13 cellular contexts compared by ENCODE assay signal in genomic region chr4:107283587-107284559, GRCh38.
A peak's percentile ranks its signal among the peaks of the same experiment; 100 is the strongest.
DNase-seq lines count a peak whose midpoint lies in the region; ATAC-seq and TF ChIP-seq lines count a peak whose summit lies in the region.
"Had no signal": no experiment of that assay in that cellular context is flagged by ENCODE, and none has a peak within 500 bp of the region (broad histone marks: within the 10 kb centered on the region; RNA-seq: fewer than 3 reads in every experiment).

No MANE protein-coding gene starts in this region.

- no peaks in the 10 kb centered on the region for H3K27me3 Mint-ChIP-seq in natural killer cell treated with Interleukin-12 subunit alpha and Interleukin-12 subunit beta and Interleukin-15 and Interleukin-18, amount 100 ng/mL, for 72 hours
- H3K27me3 Mint-ChIP-seq: central memory CD8-positive, alpha-beta T cell had no signal

- H2BK15ac ChIP-seq in neuronal stem cell (ENCODE audit: low read length) = no peak overlapping the region

- H3K27ac Mint-ChIP-seq in natural killer cell treated with Interleukin-12 subunit alpha and Interleukin-12 subunit beta and Interleukin-15 and Interleukin-18, amount 100 ng/mL, for 72 hours = no peak overlapping the region

- H2AFZ ChIP-seq in neuronal stem cell (ENCODE audit: low read length) = peak overlapping the region; percentile 72
- H2AFZ ChIP-seq: parathyroid adenoma had no signal

- no peak overlapping the region for H3K27ac ChIP-seq in neuronal stem cell (replicated peaks; ENCODE audit: low read length)
- H3K27ac ChIP-seq: parathyroid adenoma had no signal

- H3K4me3 ChIP-seq in epithelial cell of proximal tubule (ENCODE audit: low read depth, low read length) = peak overlapping the region; percentile 17
- H3K4me3 ChIP-seq in neuronal stem cell (ENCODE audit: low read length in 2 of 2) = no peak overlapping the region

- no peaks in the 10 kb centered on the region for H3K79me1 ChIP-seq in neuronal stem cell (ENCODE audit: low read depth, low read length)

- no peaks in the 10 kb centered on the region for H3K36me3 ChIP-seq in neuronal stem cell (replicated peaks in 1 of 2; ENCODE audit: control insufficient read depth in 2 of 2, insufficient read depth in 2 of 2, low read length in 2 of 2)

- no peaks in the 10 kb centered on the region for H3K4me1 Mint-ChIP-seq in natural killer cell treated with Interleukin-12 subunit alpha and Interleukin-12 subunit beta and Interleukin-15 and Interleukin-18, amount 100 ng/mL, for 72 hours (ENCODE audit: low read depth in 2 of 2)
- H3K4me1 Mint-ChIP-seq: central memory CD8-positive, alpha-beta T cell had no signal

- H2BK5ac ChIP-seq in neuronal stem cell (ENCODE audit: low read length) = no peak overlapping the region

- no peak overlapping the region for H2BK120ac ChIP-seq in neuronal stem cell (ENCODE audit: low read depth, low read length)

- no peak overlapping the region for H3K4me2 ChIP-seq in neuronal stem cell (ENCODE audit: insufficient read depth, low read length, poor library complexity, severe bottlenecking)

- H3K4me1 ChIP-seq in neuronal stem cell (ENCODE audit: control insufficient read depth in 2 of 2, insufficient read depth in 1 of 2, low read depth in 1 of 2, low read length in 2 of 2) = peaks cover 0 to 9% of the 10 kb centered on the region in 2 donors
- H3K4me1 ChIP-seq: parathyroid adenoma had no signal

- H2BK12ac ChIP-seq in neuronal stem cell (ENCODE audit: low read length) = no peak overlapping the region

- WGBS in neuronal stem cell (ENCODE audit: extremely low coverage in 2 of 2, insufficient read length in 2 of 2, insufficient replicate concordance in 1 of 2), 2 donors = no CpG with 5 or more reads among the region's 4 CpGs

- H3K9ac ChIP-seq in neuronal stem cell (ENCODE audit: low read depth, low read length, poor library complexity) = no peak overlapping the region
- H3K9ac ChIP-seq: parathyroid adenoma had no signal

- H3K9me3 Mint-ChIP-seq in natural killer cell treated with Interleukin-12 subunit alpha and Interleukin-12 subunit beta and Interleukin-15 and Interleukin-18, amount 100 ng/mL, for 72 hours = peaks cover 3% of the 10 kb centered on the region
- H3K9me3 Mint-ChIP-seq: central memory CD8-positive, alpha-beta T cell had no signal

- no peak overlapping the region for H3K18ac ChIP-seq in neuronal stem cell (ENCODE audit: low read length)

- H3K4ac ChIP-seq in neuronal stem cell (ENCODE audit: low read length) = no peak overlapping the region

- no peak overlapping the region for H3K23ac ChIP-seq in neuronal stem cell (ENCODE audit: low read depth, low read length, poor library complexity)

- no peak for TF ChIP-seq CTCF in epithelial cell of proximal tubule (conservative IDR thresholded peaks at IDR 0.05; ENCODE audit: low read depth, low read length)

- H3K27me3 ChIP-seq in neuronal stem cell (ENCODE audit: control insufficient read depth in 3 of 3, insufficient read depth in 3 of 3, low read depth in 1 of 3, low read length in 3 of 3) = no peaks in the 10 kb centered on the region

- no peaks in the 10 kb centered on the region for H3K36me3 Mint-ChIP-seq in natural killer cell treated with Interleukin-12 subunit alpha and Interleukin-12 subunit beta and Interleukin-15 and Interleukin-18, amount 100 ng/mL, for 72 hours

- no peak overlapping the region for H4K8ac ChIP-seq in neuronal stem cell (ENCODE audit: low read depth, low read length)

- H3K4me3 Mint-ChIP-seq in natural killer cell treated with Interleukin-12 subunit alpha and Interleukin-12 subunit beta and Interleukin-15 and Interleukin-18, amount 100 ng/mL, for 72 hours = no peak overlapping the region
- H3K4me3 Mint-ChIP-seq: central memory CD8-positive, alpha-beta T cell had no signal

- H2AK5ac ChIP-seq in neuronal stem cell (ENCODE audit: low read depth, low read length) = no peak overlapping the region

- DNase-seq in ELF-1 (ENCODE audit: low read depth, low spot score) = peak; percentile 17
- peak; percentile 97 for DNase-seq in RPMI7951 (ENCODE audit: low read depth)
- DNase-seq in epithelial cell of proximal tubule (ENCODE audit: low read depth) = peak; percentile 67
- no peak for DNase-seq in neuronal stem cell (ENCODE audit: low spot score)
- DNase-seq in natural killer cell treated with Interleukin-12 subunit alpha and Interleukin-12 subunit beta and Interleukin-15 and Interleukin-18, amount 100 ng/mL, for 72 hours (ENCODE audit: low spot score) = no peak
- no peak for DNase-seq in anterior cingulate cortex (lab: John Stamatoyannopoulos, UW)
- no peak for DNase-seq in NCI-H187 (lab: John Stamatoyannopoulos, UW)
- DNase-seq: activated CD8-positive, alpha-beta memory T cell treated with anti-CD3 and anti-CD28 coated beads, Interleukin-2, amount 50 U/mL, for 4 hours; NCI-H345; T-helper 2 cell had no signal

- H3K14ac ChIP-seq in neuronal stem cell (ENCODE audit: low read length) = no peak overlapping the region

- H4K91ac ChIP-seq in neuronal stem cell (ENCODE audit: low read depth, low read length, poor library complexity) = no peak overlapping the region

- no peaks in the 10 kb centered on the region for H3K9me3 ChIP-seq in neuronal stem cell (replicated peaks in 1 of 2; ENCODE audit: control insufficient read depth in 2 of 2, insufficient read depth in 1 of 2, low read depth in 1 of 2, low read length in 2 of 2)

- no peak for ATAC-seq in HG02623 (IDR thresholded peaks at IDR 0.05; ENCODE audit: unreplicated experiment)
- ATAC-seq in natural killer cell treated with Interleukin-12 subunit alpha and Interleukin-12 subunit beta and Interleukin-15 and Interleukin-18, amount 100 ng/mL, for 72 hours = no peak

Comparison
In these comparisons a context has a peak if more than half of its experiments do, and no peak if none do; other contexts are left out.
1. DNase-seq: peak in ELF-1 (single experiment), RPMI7951 (single experiment) and epithelial cell of proximal tubule (single experiment); none in neuronal stem cell (single experiment), natural killer cell treated with Interleukin-12 subunit alpha and Interleukin-12 subunit beta and Interleukin-15 and Interleukin-18, amount 100 ng/mL, for 72 hours (single experiment), anterior cingulate cortex (0 of 58) and NCI-H187 (0 of 2).